Comparison of ENCODE assay signal across 8 cellular contexts in genomic region chr4:174591243-174592021, GRCh38.
DNase-seq lines count a peak whose midpoint lies in the region; ATAC-seq, FAIRE-seq and TF ChIP-seq lines count a peak whose summit lies in the region.

No MANE protein-coding gene starts in this region.

- DNase-seq in HTR-8/SVneo (ENCODE audit: insufficient read length, low spot score) (no peak), lower lobe of right lung (no peak), colonic mucosa (no peak), NCI-H187 treated with DMSO at 0.1 percent for 48 hours (lab: John Stamatoyannopoulos, UW) (no peak), D721Med (ENCODE audit: insufficient read length, low spot score) (no peak)
- DNase-seq in effector memory CD4-positive, alpha-beta T cell, result no peak

- H3K4me3 ChIP-seq in lower lobe of right lung, result no peak overlapping the region
- H3K4me3 ChIP-seq in effector memory CD4-positive, alpha-beta T cell (ENCODE audit: insufficient read depth, low read depth, low read length, poor library complexity, severe bottlenecking), result no peak overlapping the region
- H3K4me3 ChIP-seq in colonic mucosa, result no peak overlapping the region

- H3K27me3 ChIP-seq in lower lobe of right lung (ENCODE audit: low read depth), result no peaks in the 10 kb centered on the region
- no peaks in the 10 kb centered on the region for H3K27me3 ChIP-seq in effector memory CD4-positive, alpha-beta T cell (replicated peaks; ENCODE audit: control insufficient read depth, insufficient read depth, low read length, poor library complexity, severe bottlenecking)
- no peaks in the 10 kb centered on the region for H3K27me3 ChIP-seq in colonic mucosa

- intact Hi-C loops in lower lobe of right lung (cut with DNase I) (no loop called here), colonic mucosa (cut with DNase I) (no loop called here)

- H3K27ac ChIP-seq in lower lobe of right lung, result no peak overlapping the region
- H3K27ac ChIP-seq in effector memory CD4-positive, alpha-beta T cell (ENCODE audit: insufficient read depth, low read length, poor library complexity, severe bottlenecking), result no peak overlapping the region
- no peak overlapping the region for H3K27ac ChIP-seq in colonic mucosa

- no peaks in the 10 kb centered on the region for H3K36me3 ChIP-seq in lower lobe of right lung
- H3K36me3 ChIP-seq in effector memory CD4-positive, alpha-beta T cell (ENCODE audit: control insufficient read depth, insufficient read depth, low read length), result no peaks in the 10 kb centered on the region
- no peaks in the 10 kb centered on the region for H3K36me3 ChIP-seq in colonic mucosa

- no peaks in the 10 kb centered on the region for H3K9me3 ChIP-seq in lower lobe of right lung
- H3K9me3 ChIP-seq in effector memory CD4-positive, alpha-beta T cell (ENCODE audit: control insufficient read depth, low read length), result no peaks in the 10 kb centered on the region
- no peaks in the 10 kb centered on the region for H3K9me3 ChIP-seq in colonic mucosa

- FAIRE-seq in HTR-8/SVneo (lab: Jason Lieb, UNC) (peak; percentile 26), D721Med (lab: Jason Lieb, UNC) (no peak)

- H3K9ac ChIP-seq in colonic mucosa (ENCODE audit: low read depth in 2 of 2, low read length in 2 of 2), result no peak overlapping the region

- H3K4me1 ChIP-seq in lower lobe of right lung, result peaks cover 4% of the 10 kb centered on the region
- peaks cover 4% of the 10 kb centered on the region for H3K4me1 ChIP-seq in effector memory CD4-positive, alpha-beta T cell (ENCODE audit: control insufficient read depth, insufficient read depth, low read length, poor library complexity, severe bottlenecking)
- H3K4me1 ChIP-seq in colonic mucosa, result no peaks in the 10 kb centered on the region

- ATAC-seq in GM18511 (IDR thresholded peaks at IDR 0.05; ENCODE audit: unreplicated experiment) (peak; percentile 90), GM21723 (IDR thresholded peaks at IDR 0.05; ENCODE audit: unreplicated experiment) (peak; percentile 71), lower lobe of right lung (peak; percentile 75 to 76)

- TF ChIP-seq CTCF in lower lobe of right lung (IDR thresholded peaks at IDR 0.05) (no peak), colonic mucosa (IDR thresholded peaks at IDR 0.05) (no peak), D721Med (IDR thresholded peaks at IDR 0.05; ENCODE audit: insufficient read depth, missing control alignments) (no peak)
